In genomic region chr11:69210660-69211035, GRCh38 we compare ENCODE assay signal across 21 cellular contexts. TPM values are rescaled to one million over a fixed set of nuclear protein-coding genes. Genes with fewer than 3 reads are reported as not detected.
"Had no signal": no experiment of that assay in that cellular context is flagged by ENCODE, and none has a peak within 500 bp of the region (broad histone marks: within the 10 kb centered on the region; RNA-seq: fewer than 3 reads in every experiment).

No MANE protein-coding gene starts in this region.

- H3K4me3 ChIP-seq: adrenal gland, gastroesophageal sphincter, heart right ventricle, lower lobe of right lung, neural progenitor cell, skin epidermis, tibial nerve, vagina had no signal

- H3K27ac ChIP-seq: adrenal gland, gastroesophageal sphincter, heart right ventricle, lower lobe of right lung, neural progenitor cell, parathyroid adenoma, skin epidermis, tibial nerve, vagina had no signal

- H3K4me2 ChIP-seq: neural progenitor cell had no signal

- DNase-seq: activated B cell treated with CpG ODN at 0.5 μM for 24 hours; activated CD4-positive, alpha-beta T cell treated with anti-CD3 and anti-CD28 coated beads, Interleukin-2, amount 10 ng/mL, durations not matched to agents 24 days and 14 days; activated CD8-positive, alpha-beta T cell treated with anti-CD3 and anti-CD28 coated beads, Interleukin-2, amount 10 ng/mL, durations not matched to agents 7 days and 5 days; caudate nucleus; erythroblast; heart right ventricle; lower lobe of right lung; stimulated activated naive CD4-positive, alpha-beta T cell had no signal

- H3K9me3 Mint-ChIP-seq: activated T-helper 17 cell treated with anti-CD3 and anti-CD28 coated beads, Interleukin-2, amount 50 U/mL, for 72 hours; T-helper 2 cell treated with Interferon-gamma antibody and Interleukin-4, amounts not matched to agents 5 μg/mL and 100 μg/mL, for 36 hours had no signal

- H3K36me3 Mint-ChIP-seq: neural progenitor cell had no signal

- H3K4me3 Mint-ChIP-seq: activated B cell treated with CpG ODN at 0.5 μM for 24 hours; activated CD4-positive, alpha-beta T cell treated with anti-CD3 and anti-CD28 coated beads, Interleukin-2, amount 10 ng/mL, durations not matched to agents 24 days and 14 days; activated CD8-positive, alpha-beta T cell treated with anti-CD3 and anti-CD28 coated beads, Interleukin-2, amount 10 ng/mL, durations not matched to agents 7 days and 5 days; activated naive CD4-positive, alpha-beta T cell treated with anti-CD3 and anti-CD28 coated beads, Interleukin-2, amount 50 U/mL, for 24 hours; activated T-helper 17 cell treated with anti-CD3 and anti-CD28 coated beads, Interleukin-2, amount 50 U/mL, for 72 hours; mesothelial cell of epicardium; neural progenitor cell; T-helper 2 cell treated with Interferon-gamma antibody and Interleukin-4, amounts not matched to agents 5 μg/mL and 100 μg/mL, for 36 hours had no signal

- H3K27ac Mint-ChIP-seq: activated B cell treated with CpG ODN at 0.5 μM for 24 hours; activated CD4-positive, alpha-beta T cell treated with anti-CD3 and anti-CD28 coated beads, Interleukin-2, amount 10 ng/mL, durations not matched to agents 24 days and 14 days; activated CD8-positive, alpha-beta T cell treated with anti-CD3 and anti-CD28 coated beads, Interleukin-2, amount 10 ng/mL, durations not matched to agents 7 days and 5 days; activated naive CD4-positive, alpha-beta T cell treated with anti-CD3 and anti-CD28 coated beads, Interleukin-2, amount 50 U/mL, for 24 hours; mesothelial cell of epicardium; T-helper 2 cell treated with Interferon-gamma antibody and Interleukin-4, amounts not matched to agents 5 μg/mL and 100 μg/mL, for 36 hours had no signal

- H3K27me3 ChIP-seq: adrenal gland, neural progenitor cell, tibial nerve, vagina had no signal

- H3K27me3 Mint-ChIP-seq: activated naive CD4-positive, alpha-beta T cell treated with anti-CD3 and anti-CD28 coated beads, Interleukin-2, amount 50 U/mL, for 24 hours had no signal

- FAIRE-seq: colon had no signal

- H3K4me1 ChIP-seq: gastroesophageal sphincter, lower lobe of right lung, neural progenitor cell, parathyroid adenoma, vagina had no signal

- H3K36me3 ChIP-seq: adrenal gland, gastroesophageal sphincter, heart right ventricle, lower lobe of right lung, neural progenitor cell, tibial nerve, vagina had no signal

- ATAC-seq: activated CD8-positive, alpha-beta T cell treated with anti-CD3 and anti-CD28 coated beads, Interleukin-2, amount 10 ng/mL, durations not matched to agents 7 days and 5 days; gastroesophageal sphincter; left colon; lower lobe of right lung had no signal

- H3K9me3 ChIP-seq: adrenal gland, lower lobe of right lung, vagina had no signal

RNA-seq across cellular contexts. Expression of gene SMIM38, which starts 54.9 kb away (rescaled TPM):
- total RNA-seq: lower lobe of right lung had no signal
